26 cellular contexts compared by ENCODE assay signal in genomic region chr7:119660085-119660484, GRCh38.
DNase-seq lines count a peak whose midpoint lies in the region; ATAC-seq, FAIRE-seq and TF ChIP-seq lines count a peak whose summit lies in the region.
"Had no signal": no experiment of that assay in that cellular context is flagged by ENCODE, and none has a peak within 500 bp of the region (broad histone marks: within the 10 kb centered on the region; RNA-seq: fewer than 3 reads in every experiment).

No MANE protein-coding gene starts in this region.

- H3K27me3 ChIP-seq in left ventricle myocardium inferior (ENCODE audit: low read depth) = no peaks in the 10 kb centered on the region
- H3K27me3 ChIP-seq: BLaER1 treated with 17β-estradiol and CSF1 and Interleukin-3, amounts not matched to agents 10 nM and 100 nM had no signal

- H3K27me3 Mint-ChIP-seq in chondrocyte (ENCODE audit: low read depth) = no peaks in the 10 kb centered on the region
- H3K27me3 Mint-ChIP-seq: B cell; CD4-positive, alpha-beta T cell had no signal

- TF ChIP-seq CTCF in left ventricle myocardium inferior (IDR thresholded peaks at IDR 0.05; ENCODE audit: borderline replicate concordance) (no peak), chondrocyte (IDR thresholded peaks at IDR 0.05) (no peak), D721Med (IDR thresholded peaks at IDR 0.05; ENCODE audit: insufficient read depth, missing control alignments) (no peak)

- no peak overlapping the region for H3K4me3 ChIP-seq in left ventricle myocardium inferior
- H3K4me3 ChIP-seq: BLaER1 treated with 17β-estradiol and CSF1 and Interleukin-3, amounts not matched to agents 10 nM and 100 nM had no signal

- peaks cover 5% of the 10 kb centered on the region for H3K9me3 ChIP-seq in left ventricle myocardium inferior (replicated peaks)
- H3K9me3 ChIP-seq: BLaER1 treated with 17β-estradiol and CSF1 and Interleukin-3, amounts not matched to agents 10 nM and 100 nM; Caco-2 had no signal

- no peaks in the 10 kb centered on the region for H3K9me3 Mint-ChIP-seq in chondrocyte (ENCODE audit: low read depth)

- H3K4me3 Mint-ChIP-seq in chondrocyte (ENCODE audit: unreplicated experiment) = no peak overlapping the region
- H3K4me3 Mint-ChIP-seq: B cell; CD4-positive, alpha-beta T cell; CD8-positive, alpha-beta T cell had no signal

- DNase-seq in left ventricle myocardium superior = no peak
- no peak for DNase-seq in left ventricle myocardium inferior
- DNase-seq in G401 (ENCODE audit: low spot score) = peak; percentile 28
- DNase-seq in chondrocyte (ENCODE audit: low spot score) = no peak
- DNase-seq in D721Med (ENCODE audit: insufficient read length, low spot score) = no peak
- DNase-seq in NCI-H2227 treated with DMSO at 0.1 percent for 48 hours (lab: John Stamatoyannopoulos, UW) = no peak
- DNase-seq in T-helper 2 cell = no peak
- DNase-seq: 8988T; AML-193; Caco-2; Calu3; CD4-positive, alpha-beta T cell; CD8-positive, alpha-beta T cell; DMS 273 treated with DMSO at 0.1 percent for 48 hours; DMS153; DMS53; DMS79; DND-41; EL; GF-D8 had no signal

- intact Hi-C loops in left ventricle myocardium superior (cut with micrococcal nuclease) (no loop called here), left ventricle myocardium inferior (cut with micrococcal nuclease) (no loop called here)

- H3K27ac ChIP-seq in left ventricle myocardium inferior (replicated peaks) = no peak overlapping the region
- H3K27ac ChIP-seq: BLaER1 treated with 17β-estradiol and CSF1 and Interleukin-3, amounts not matched to agents 10 nM and 100 nM; C4-2B had no signal

- no peaks in the 10 kb centered on the region for H3K36me3 ChIP-seq in left ventricle myocardium inferior
- H3K36me3 ChIP-seq: BLaER1 treated with 17β-estradiol and CSF1 and Interleukin-3, amounts not matched to agents 10 nM and 100 nM had no signal

- H3K4me1 ChIP-seq in left ventricle myocardium inferior = peaks cover 8% of the 10 kb centered on the region
- H3K4me1 ChIP-seq: BLaER1 treated with 17β-estradiol and CSF1 and Interleukin-3, amounts not matched to agents 10 nM and 100 nM; Caco-2 had no signal

- in situ Hi-C loops in G401 (cut with HindIII; ENCODE audit: low sequenced_read_pairs) = no loop called here

- no peak for FAIRE-seq in D721Med (lab: Jason Lieb, UNC)
- FAIRE-seq: G401.6, GM12891, GM19239 had no signal

- H3K27ac Mint-ChIP-seq in chondrocyte (ENCODE audit: unreplicated experiment) = peak overlapping the region; percentile 36
- H3K27ac Mint-ChIP-seq: B cell; CD4-positive, alpha-beta T cell; CD8-positive, alpha-beta T cell had no signal

- ATAC-seq in left ventricle myocardium superior = peak; percentile 63
- ATAC-seq: CD8-positive, alpha-beta T cell had no signal

- H3K36me3 Mint-ChIP-seq in chondrocyte (ENCODE audit: low read depth) = no peaks in the 10 kb centered on the region
- H3K36me3 Mint-ChIP-seq: CD8-positive, alpha-beta T cell had no signal

- H3K4me1 Mint-ChIP-seq in chondrocyte (ENCODE audit: low read depth) = peaks cover 16% of the 10 kb centered on the region
- H3K4me1 Mint-ChIP-seq: B cell had no signal
